Comparison of ENCODE assay signal across 10 cellular contexts in genomic region chr5:170265527-170265926, GRCh38. TPM values are rescaled to one million over a fixed set of nuclear protein-coding genes. Genes with fewer than 3 reads are reported as not detected.
DNase-seq lines count a peak whose midpoint lies in the region; ATAC-seq and TF ChIP-seq lines count a peak whose summit lies in the region.
"Had no signal": no experiment of that assay in that cellular context is flagged by ENCODE, and none has a peak within 500 bp of the region (broad histone marks: within the 10 kb centered on the region; RNA-seq: fewer than 3 reads in every experiment).

No MANE protein-coding gene starts in this region.

- no peaks in the 10 kb centered on the region for H3K9me3 Mint-ChIP-seq in CD8-positive, alpha-beta memory T cell
- no peaks in the 10 kb centered on the region for H3K9me3 Mint-ChIP-seq in activated CD4-positive, alpha-beta memory T cell treated with anti-CD3 and anti-CD28 coated beads, Interleukin-2, amount 10 ng/mL, durations not matched to agents 7 days and 5 days

- ATAC-seq in GM21381 (IDR thresholded peaks at IDR 0.05; ENCODE audit: unreplicated experiment) (no peak), GM21515 (IDR thresholded peaks at IDR 0.05; ENCODE audit: unreplicated experiment) (no peak), HG02571 (IDR thresholded peaks at IDR 0.05; ENCODE audit: unreplicated experiment) (no peak), omental fat pad (ENCODE audit: low FRiP score) (no peak)
- ATAC-seq: HCT116 had no signal

- no peaks in the 10 kb centered on the region for H3K27me3 ChIP-seq in CD8-positive, alpha-beta memory T cell (ENCODE audit: insufficient read depth, low read length, poor library complexity, severe bottlenecking)
- no peaks in the 10 kb centered on the region for H3K27me3 ChIP-seq in ovary

- no peak for DNase-seq in CD8-positive, alpha-beta memory T cell
- DNase-seq in activated CD4-positive, alpha-beta memory T cell treated with anti-CD3 and anti-CD28 coated beads, Interleukin-2, amount 10 ng/mL, durations not matched to agents 7 days and 5 days: no peak
- peak; percentile 43 to 91 (median 78) for DNase-seq in head of caudate nucleus
- DNase-seq in ovary: peak; percentile 40 to 75 (median 63)
- no peak for DNase-seq in omental fat pad (ENCODE audit: low spot score)
- DNase-seq: NCI-H345 had no signal

- no peak overlapping the region for H3K4me3 Mint-ChIP-seq in CD8-positive, alpha-beta memory T cell
- H3K4me3 Mint-ChIP-seq in activated CD4-positive, alpha-beta memory T cell treated with anti-CD3 and anti-CD28 coated beads, Interleukin-2, amount 10 ng/mL, durations not matched to agents 7 days and 5 days: no peak overlapping the region

- no peak for TF ChIP-seq POLR2A in ovary (IDR thresholded peaks at IDR 0.05)

- 16 to 17% (median 16%) methylated on average over 5 of the region's 5 CpGs for WGBS in ovary, 3 donors

- intact Hi-C loops in head of caudate nucleus (cut with DNase I) (no loop called here), ovary (cut with DNase I) (loop anchor here in 3 of 4 donors (5.0 kb wide), 4 partner anchors 42 to 157 kb away; no protein-coding TSS in a partner anchor)

- H3K36me3 ChIP-seq in CD8-positive, alpha-beta memory T cell (ENCODE audit: insufficient read depth, low read length): peaks cover 72% of the 10 kb centered on the region
- H3K36me3 ChIP-seq in ovary: no peaks in the 10 kb centered on the region

- H3K4me1 ChIP-seq in CD8-positive, alpha-beta memory T cell (ENCODE audit: insufficient read depth, low read length): peaks cover 93% of the 10 kb centered on the region
- H3K4me1 ChIP-seq in ovary (ENCODE audit: insufficient read depth): peaks cover 11% of the 10 kb centered on the region

- peak overlapping the region in 7 of 8 donors; percentile 29 to 99 (median 95) for H3K27ac Mint-ChIP-seq in CD8-positive, alpha-beta memory T cell
- peak overlapping the region; percentile 5 for H3K27ac Mint-ChIP-seq in activated CD4-positive, alpha-beta memory T cell treated with anti-CD3 and anti-CD28 coated beads, Interleukin-2, amount 10 ng/mL, durations not matched to agents 7 days and 5 days

- H3K36me3 Mint-ChIP-seq in CD8-positive, alpha-beta memory T cell: peaks cover 17 to 96% (median 30%) of the 10 kb centered on the region in 3 donors
- peaks cover 90% of the 10 kb centered on the region for H3K36me3 Mint-ChIP-seq in activated CD4-positive, alpha-beta memory T cell treated with anti-CD3 and anti-CD28 coated beads, Interleukin-2, amount 10 ng/mL, durations not matched to agents 7 days and 5 days (ENCODE audit: low read depth)

- H3K4me3 ChIP-seq in CD8-positive, alpha-beta memory T cell (ENCODE audit: low read length): no peak overlapping the region
- H3K4me3 ChIP-seq in ovary: no peak overlapping the region

- POLR2A ChIA-PET in CD8-positive, alpha-beta memory T cell (lab: Charles Lee): interaction anchor here (0.6 to 2.9 kb wide), 8 partner anchors 13 to 1917 kb away, joined by 3 to 14 read pairs (median 8); partner anchors contain the start of gene LCP2
- POLR2A ChIA-PET in activated CD4-positive, alpha-beta memory T cell treated with anti-CD3 and anti-CD28 coated beads, Interleukin-2, amount 10 ng/mL, durations not matched to agents 7 days and 5 days (lab: Charles Lee): interaction anchor here (0.8 to 26.6 kb wide), 9 partner anchors 7 to 75 kb away, joined by 4 to 1149 read pairs (median 8); partner anchors contain the start of gene LCP2

- TF ChIP-seq EP300 in ovary (IDR thresholded peaks at IDR 0.05): peak; percentile 66

- H3K4me1 Mint-ChIP-seq in CD8-positive, alpha-beta memory T cell: peaks cover 88 to 98% (median 93%) of the 10 kb centered on the region in 3 donors
- peaks cover 90% of the 10 kb centered on the region for H3K4me1 Mint-ChIP-seq in activated CD4-positive, alpha-beta memory T cell treated with anti-CD3 and anti-CD28 coated beads, Interleukin-2, amount 10 ng/mL, durations not matched to agents 7 days and 5 days

- H3K27ac ChIP-seq in CD8-positive, alpha-beta memory T cell (ENCODE audit: low read depth, low read length): peak overlapping the region; percentile 17
- H3K27ac ChIP-seq in ovary: peak overlapping the region in 1 of 2 donors; percentile 8

- peaks cover 0 to 2% of the 10 kb centered on the region in 2 donors for H3K27me3 Mint-ChIP-seq in CD8-positive, alpha-beta memory T cell
- no peaks in the 10 kb centered on the region for H3K27me3 Mint-ChIP-seq in activated CD4-positive, alpha-beta memory T cell treated with anti-CD3 and anti-CD28 coated beads, Interleukin-2, amount 10 ng/mL, durations not matched to agents 7 days and 5 days

- H3K9me3 ChIP-seq in CD8-positive, alpha-beta memory T cell (ENCODE audit: low read length): no peaks in the 10 kb centered on the region
- H3K9me3 ChIP-seq in ovary: no peaks in the 10 kb centered on the region

- TF ChIP-seq CTCF in ovary (IDR thresholded peaks at IDR 0.05) (no peak), omental fat pad (IDR thresholded peaks at IDR 0.05) (no peak)

- CTCF ChIA-PET in CD8-positive, alpha-beta memory T cell (lab: Charles Lee): interaction anchor here (1.0 to 6.7 kb wide), 7 partner anchors 10 to 74 kb away, joined by 3 to 182 read pairs (median 55); partner anchors contain the start of gene LCP2
- CTCF ChIA-PET in activated CD4-positive, alpha-beta memory T cell treated with anti-CD3 and anti-CD28 coated beads, Interleukin-2, amount 10 ng/mL, durations not matched to agents 7 days and 5 days (lab: Charles Lee): interaction anchor here (0.8 to 15.1 kb wide), 12 partner anchors 9 to 77 kb away, joined by 3 to 371 read pairs (median 16); partner anchors contain the start of gene LCP2

RNA-seq across cellular contexts. Expression of gene LCP2, which starts 32.0 kb away (rescaled TPM):
- total RNA-seq in CD8-positive, alpha-beta memory T cell: 100 to 1,000 TPM; 219 to 224 TPM
- polyA plus RNA-seq in CD8-positive, alpha-beta memory T cell: 288 TPM
- 100 to 1,000 TPM; 304 to 313 TPM for total RNA-seq in activated CD4-positive, alpha-beta memory T cell treated with anti-CD3 and anti-CD28 coated beads, Interleukin-2, amount 10 ng/mL, durations not matched to agents 7 days and 5 days
- total RNA-seq in ovary: 10 to 100 TPM in 3 of 7 donors, 1 to 10 TPM in 4; 5.0 to 15.7 (median 6.4) TPM
- 10 to 100 TPM in 1 of 2 donors, 1 to 10 TPM in 1; 3.1 to 31.1 TPM for polyA plus RNA-seq in ovary
- 10 to 100 TPM; 33.5 to 81.2 (median 59.1) TPM for total RNA-seq in omental fat pad

RNA-seq across cellular contexts. Expression of gene C5orf58, which starts 32.7 kb away (rescaled TPM):
- total RNA-seq in CD8-positive, alpha-beta memory T cell: not detected
- polyA plus RNA-seq in CD8-positive, alpha-beta memory T cell: 0.99 TPM
- total RNA-seq in activated CD4-positive, alpha-beta memory T cell treated with anti-CD3 and anti-CD28 coated beads, Interleukin-2, amount 10 ng/mL, durations not matched to agents 7 days and 5 days: not detected
- total RNA-seq in ovary (not detected), omental fat pad (not detected)
- under 1 TPM in 1 of 2 donors, not detected in 1; 0.36 TPM for polyA plus RNA-seq in ovary

Comparison
In these comparisons a context has a peak if more than half of its experiments do, and no peak if none do; other contexts are left out.
1. DNase-seq: peak in head of caudate nucleus (42 of 42) and ovary (5 of 5); none in CD8-positive, alpha-beta memory T cell (0 of 5), activated CD4-positive, alpha-beta memory T cell treated with anti-CD3 and anti-CD28 coated beads, Interleukin-2, amount 10 ng/mL, durations not matched to agents 7 days and 5 days (single experiment) and omental fat pad (single experiment).